ENCODE assay signal across 13 cellular contexts in the genomic region with DNA sequence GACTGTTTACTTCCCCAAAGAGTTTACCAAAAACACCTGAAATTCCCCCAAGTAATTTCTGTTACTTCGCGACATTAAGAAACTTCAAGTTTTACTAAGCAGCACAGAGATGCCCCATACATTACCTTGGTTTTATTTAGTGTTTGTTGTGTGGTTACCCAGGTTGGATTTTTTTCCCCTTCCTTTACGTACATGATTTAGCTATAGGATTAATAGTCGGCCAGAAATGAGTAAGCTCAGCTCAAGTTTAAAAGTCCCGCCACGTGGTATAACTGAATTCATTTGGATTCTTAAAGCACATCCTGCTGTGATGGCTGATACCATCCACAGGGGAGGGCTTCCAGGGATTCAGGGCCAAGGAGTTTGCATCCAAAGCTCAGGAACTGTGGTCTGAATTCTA.
DNase-seq lines count a peak whose midpoint lies in the region; ATAC-seq and TF ChIP-seq lines count a peak whose summit lies in the region.
"Had no signal": no experiment of that assay in that cellular context is flagged by ENCODE, and none has a peak within 500 bp of the region (broad histone marks: within the 10 kb centered on the region; RNA-seq: fewer than 3 reads in every experiment).

No MANE protein-coding gene starts in this region.

- DNase-seq in NCI-H1105 (lab: John Stamatoyannopoulos, UW) (no peak), heart right ventricle (no peak), HUDEP-2 (lab: John Stamatoyannopoulos, UW; ENCODE audit: unreplicated experiment in 76 of 76) (no peak), NCI-H2029 treated with DMSO at 0.1 percent for 48 hours (lab: John Stamatoyannopoulos, UW) (no peak)
- DNase-seq: activated T-cell treated with anti-CD3 and anti-CD28 coated beads, Interleukin-2, amount 50 U/mL, for 24 hours; central memory CD4-positive, alpha-beta T cell; left colon had no signal

- intact Hi-C loops in heart right ventricle (cut with DNase I): loop anchor here in 1 of 10 donors (10.0 kb wide), 1 partner anchor 280 kb away; no protein-coding TSS in a partner anchor

- no peak for TF ChIP-seq CTCF in heart right ventricle (IDR thresholded peaks at IDR 0.05)

- H3K9me3 Mint-ChIP-seq in activated T-helper 17 cell treated with anti-CD3 and anti-CD28 coated beads, Interleukin-2, amount 50 U/mL, for 72 hours: no peaks in the 10 kb centered on the region
- H3K9me3 Mint-ChIP-seq: activated T-cell treated with anti-CD3 and anti-CD28 coated beads, Interleukin-2, amount 50 U/mL, for 24 hours; T-helper 1 cell treated with Interleukin-12 subunit alpha and Interleukin-12 subunit beta and Interleukin-4 antibody, amounts not matched to agents 30 μg/mL and 1 μg/mL, for 36 hours had no signal

- H3K27ac ChIP-seq in heart right ventricle: no peak overlapping the region

- H3K4me1 Mint-ChIP-seq in activated T-helper 17 cell treated with anti-CD3 and anti-CD28 coated beads, Interleukin-2, amount 50 U/mL, for 72 hours: no peaks in the 10 kb centered on the region

- H3K9me3 ChIP-seq in heart right ventricle: peaks cover 0 to 7% (median 0%) of the 10 kb centered on the region in 11 donors
- H3K9me3 ChIP-seq: HAP-1 had no signal

- no peak overlapping the region for H3K4me3 ChIP-seq in heart right ventricle
- H3K4me3 ChIP-seq: HAP-1 had no signal

- no peaks in the 10 kb centered on the region for H3K27me3 ChIP-seq in heart right ventricle

- peaks cover 44% of the 10 kb centered on the region for H3K36me3 Mint-ChIP-seq in activated T-helper 17 cell treated with anti-CD3 and anti-CD28 coated beads, Interleukin-2, amount 50 U/mL, for 72 hours (ENCODE audit: low read depth)

- H3K27me3 Mint-ChIP-seq in activated T-helper 17 cell treated with anti-CD3 and anti-CD28 coated beads, Interleukin-2, amount 50 U/mL, for 72 hours: no peaks in the 10 kb centered on the region
- H3K27me3 Mint-ChIP-seq: activated T-cell treated with anti-CD3 and anti-CD28 coated beads, Interleukin-2, amount 50 U/mL, for 24 hours had no signal

- peaks cover 0 to 8% (median 0%) of the 10 kb centered on the region in 9 donors for H3K4me1 ChIP-seq in heart right ventricle
- H3K4me1 ChIP-seq: HAP-1 had no signal

- ATAC-seq in GM18858 (IDR thresholded peaks at IDR 0.05; ENCODE audit: unreplicated experiment) (peak; percentile 85), GM21423 (IDR thresholded peaks at IDR 0.05; ENCODE audit: unreplicated experiment) (peak; percentile 72), HG03060 (IDR thresholded peaks at IDR 0.05; ENCODE audit: low read depth, unreplicated experiment) (peak; percentile 64), heart right ventricle (no peak)
- ATAC-seq in activated T-helper 17 cell treated with anti-CD3 and anti-CD28 coated beads, Interleukin-2, amount 50 U/mL, for 72 hours (replicated peaks): peak; percentile 68
- ATAC-seq: left colon had no signal

- 88 to 89% methylated on average over 6 of the region's 6 CpGs for WGBS in heart right ventricle, 2 donors

- H3K4me3 Mint-ChIP-seq in activated T-helper 17 cell treated with anti-CD3 and anti-CD28 coated beads, Interleukin-2, amount 50 U/mL, for 72 hours: no peak overlapping the region
- H3K4me3 Mint-ChIP-seq: activated T-cell treated with anti-CD3 and anti-CD28 coated beads, Interleukin-2, amount 50 U/mL, for 24 hours; T-helper 1 cell treated with Interleukin-12 subunit alpha and Interleukin-12 subunit beta and Interleukin-4 antibody, amounts not matched to agents 30 μg/mL and 1 μg/mL, for 36 hours had no signal

- peak overlapping the region; percentile 85 for H3K27ac Mint-ChIP-seq in activated T-helper 17 cell treated with anti-CD3 and anti-CD28 coated beads, Interleukin-2, amount 50 U/mL, for 72 hours
- H3K27ac Mint-ChIP-seq: T-helper 1 cell treated with Interleukin-12 subunit alpha and Interleukin-12 subunit beta and Interleukin-4 antibody, amounts not matched to agents 30 μg/mL and 1 μg/mL, for 36 hours had no signal

- H3K36me3 ChIP-seq in heart right ventricle: peaks cover 0 to 50% (median 9%) of the 10 kb centered on the region in 9 donors

Comparison
In these comparisons a context has a peak if more than half of its experiments do, and no peak if none do; other contexts are left out.
1. ATAC-seq: peak in GM18858 (single experiment), GM21423 (single experiment), HG03060 (single experiment) and activated T-helper 17 cell treated with anti-CD3 and anti-CD28 coated beads, Interleukin-2, amount 50 U/mL, for 72 hours (single experiment); none in heart right ventricle (0 of 8).